8 cellular contexts compared by ENCODE assay signal in genomic region chr15:26048669-26049068, GRCh38.
"Had no signal": no experiment of that assay in that cellular context is flagged by ENCODE, and none has a peak within 500 bp of the region (broad histone marks: within the 10 kb centered on the region; RNA-seq: fewer than 3 reads in every experiment).

No MANE protein-coding gene starts in this region.

- H2AFZ ChIP-seq: GM23248, GM23338 had no signal

- H3K4me2 ChIP-seq: GM23338 had no signal

- H3K4me3 Mint-ChIP-seq: GM23338, H9 had no signal

- FAIRE-seq: H54 had no signal

- H3K4me3 ChIP-seq: GM23248, GM23338, HAP-1 had no signal

- H3K9ac ChIP-seq: GM23248 had no signal

- DNase-seq: GM23248, GOT3, H7, H9, HCEC 1CT had no signal

- H3K27ac ChIP-seq: GM23248 had no signal

- H3K9me3 Mint-ChIP-seq: GM23338 had no signal

- H3K9me3 ChIP-seq: HAP-1 had no signal

- H3K36me3 ChIP-seq: HAP-1 had no signal
